ENCODE assay signal across 18 cellular contexts in genomic region chr21:33116669-33117267, GRCh38. TPM values are rescaled to one million over a fixed set of nuclear protein-coding genes. Genes with fewer than 3 reads are reported as not detected.
DNase-seq lines count a peak whose midpoint lies in the region; ATAC-seq and TF ChIP-seq lines count a peak whose summit lies in the region.
"Had no signal": no experiment of that assay in that cellular context is flagged by ENCODE, and none has a peak within 500 bp of the region (broad histone marks: within the 10 kb centered on the region; RNA-seq: fewer than 3 reads in every experiment).

No MANE protein-coding gene starts in this region.

- DNase-seq in activated T-cell treated with anti-CD3 and anti-CD28 coated beads, Interleukin-2, amount 50 U/mL, for 4 hours, result no peak
- no peak for DNase-seq in activated T-cell treated with anti-CD3 and anti-CD28 coated beads, Interleukin-2, amount 50 U/mL, for 24 hours
- DNase-seq in Jurkat, Clone E6-1 (ENCODE audit: low read depth, low spot score), result peak; percentile 83
- DNase-seq in nucleus accumbens (lab: John Stamatoyannopoulos, UW), result peak in 29 of 56 donors; percentile 12 to 69 (median 48)
- DNase-seq in BE2C, result no peak
- no peak for DNase-seq in MV-4-11 (lab: John Stamatoyannopoulos, UW)
- DNase-seq: effector CD8-positive, alpha-beta T cell; NCI-H1930; NCI-H82; stimulated activated naive B cell treated with anti-CD40 and anti-IgM and Interleukin-4, amounts not matched to agents 10 μg/mL and 1 μg/mL and 100 μg/mL, for 72 hours had no signal

- peak overlapping the region; percentile 13 for H3K4me3 ChIP-seq in Jurkat, Clone E6-1 (ENCODE audit: low read length)
- H3K4me3 ChIP-seq in BE2C (ENCODE audit: low read depth, low read length), result no peak overlapping the region
- H3K4me3 ChIP-seq: smooth muscle cell had no signal

- H3K27ac Mint-ChIP-seq in activated T-cell treated with anti-CD3 and anti-CD28 coated beads, Interleukin-2, amount 50 U/mL, for 24 hours, result no peak overlapping the region
- peak overlapping the region; percentile 63 for H3K27ac Mint-ChIP-seq in activated T-helper 17 cell treated with anti-CD3 and anti-CD28 coated beads, Interleukin-2, amount 50 U/mL, for 72 hours
- H3K27ac Mint-ChIP-seq: stimulated activated naive B cell treated with anti-CD40 and anti-IgM and Interleukin-4, amounts not matched to agents 10 μg/mL and 1 μg/mL and 100 μg/mL, for 72 hours; T-helper 1 cell treated with Interleukin-12 subunit alpha and Interleukin-12 subunit beta and Interleukin-4 antibody, amounts not matched to agents 30 μg/mL and 1 μg/mL, for 36 hours had no signal

- no peaks in the 10 kb centered on the region for H3K4me1 ChIP-seq in BE2C

- H3K4me1 Mint-ChIP-seq in activated T-cell treated with anti-CD3 and anti-CD28 coated beads, Interleukin-2, amount 50 U/mL, for 4 hours (ENCODE audit: low read depth), result peaks cover 19% of the 10 kb centered on the region
- H3K4me1 Mint-ChIP-seq in activated T-cell treated with anti-CD3 and anti-CD28 coated beads, Interleukin-2, amount 50 U/mL, for 24 hours (ENCODE audit: low read depth), result peaks cover 25% of the 10 kb centered on the region
- H3K4me1 Mint-ChIP-seq in activated T-helper 17 cell treated with anti-CD3 and anti-CD28 coated beads, Interleukin-2, amount 50 U/mL, for 72 hours, result peaks cover 12% of the 10 kb centered on the region

- H3K9me3 ChIP-seq in BE2C, result no peaks in the 10 kb centered on the region

- no peaks in the 10 kb centered on the region for H3K36me3 Mint-ChIP-seq in activated T-cell treated with anti-CD3 and anti-CD28 coated beads, Interleukin-2, amount 50 U/mL, for 4 hours (ENCODE audit: insufficient read depth)
- no peaks in the 10 kb centered on the region for H3K36me3 Mint-ChIP-seq in activated T-cell treated with anti-CD3 and anti-CD28 coated beads, Interleukin-2, amount 50 U/mL, for 24 hours (ENCODE audit: low read depth)
- H3K36me3 Mint-ChIP-seq in activated T-helper 17 cell treated with anti-CD3 and anti-CD28 coated beads, Interleukin-2, amount 50 U/mL, for 72 hours (ENCODE audit: low read depth), result no peaks in the 10 kb centered on the region
- H3K36me3 Mint-ChIP-seq: stimulated activated naive B cell treated with anti-CD40 and anti-IgM and Interleukin-4, amounts not matched to agents 10 μg/mL and 1 μg/mL and 100 μg/mL, for 72 hours had no signal

- TF ChIP-seq CTCF in BE2C (IDR thresholded peaks at IDR 0.05; ENCODE audit: low read depth, low read length), result no peak

- peaks cover 12% of the 10 kb centered on the region for H3K27me3 Mint-ChIP-seq in activated T-cell treated with anti-CD3 and anti-CD28 coated beads, Interleukin-2, amount 50 U/mL, for 4 hours (ENCODE audit: low read depth)
- H3K27me3 Mint-ChIP-seq in activated T-cell treated with anti-CD3 and anti-CD28 coated beads, Interleukin-2, amount 50 U/mL, for 24 hours, result no peaks in the 10 kb centered on the region
- H3K27me3 Mint-ChIP-seq in activated T-helper 17 cell treated with anti-CD3 and anti-CD28 coated beads, Interleukin-2, amount 50 U/mL, for 72 hours, result peaks cover 5% of the 10 kb centered on the region

- peaks cover 75% of the 10 kb centered on the region for H3K27me3 ChIP-seq in BE2C

- H3K4me3 Mint-ChIP-seq in activated T-cell treated with anti-CD3 and anti-CD28 coated beads, Interleukin-2, amount 50 U/mL, for 4 hours, result peak overlapping the region; percentile 23
- no peak overlapping the region for H3K4me3 Mint-ChIP-seq in activated T-cell treated with anti-CD3 and anti-CD28 coated beads, Interleukin-2, amount 50 U/mL, for 24 hours
- peak overlapping the region; percentile 40 for H3K4me3 Mint-ChIP-seq in activated T-helper 17 cell treated with anti-CD3 and anti-CD28 coated beads, Interleukin-2, amount 50 U/mL, for 72 hours
- H3K4me3 Mint-ChIP-seq: stimulated activated naive B cell treated with anti-CD40 and anti-IgM and Interleukin-4, amounts not matched to agents 10 μg/mL and 1 μg/mL and 100 μg/mL, for 72 hours; T-helper 1 cell treated with Interleukin-12 subunit alpha and Interleukin-12 subunit beta and Interleukin-4 antibody, amounts not matched to agents 30 μg/mL and 1 μg/mL, for 36 hours had no signal

- ATAC-seq in activated T-cell treated with anti-CD3 and anti-CD28 coated beads, Interleukin-2, amount 50 U/mL, for 4 hours, result no peak
- ATAC-seq in activated T-helper 17 cell treated with anti-CD3 and anti-CD28 coated beads, Interleukin-2, amount 50 U/mL, for 72 hours (replicated peaks), result no peak
- no peak for ATAC-seq in esophagus mucosa
- ATAC-seq: left lobe of liver; stimulated activated naive B cell treated with anti-CD40 and anti-IgM and Interleukin-4, amounts not matched to agents 10 μg/mL and 1 μg/mL and 100 μg/mL, for 72 hours had no signal

- H3K36me3 ChIP-seq in BE2C, result no peaks in the 10 kb centered on the region

- no peaks in the 10 kb centered on the region for H3K9me3 Mint-ChIP-seq in activated T-cell treated with anti-CD3 and anti-CD28 coated beads, Interleukin-2, amount 50 U/mL, for 4 hours
- no peaks in the 10 kb centered on the region for H3K9me3 Mint-ChIP-seq in activated T-cell treated with anti-CD3 and anti-CD28 coated beads, Interleukin-2, amount 50 U/mL, for 24 hours
- no peaks in the 10 kb centered on the region for H3K9me3 Mint-ChIP-seq in activated T-helper 17 cell treated with anti-CD3 and anti-CD28 coated beads, Interleukin-2, amount 50 U/mL, for 72 hours
- H3K9me3 Mint-ChIP-seq: stimulated activated naive B cell treated with anti-CD40 and anti-IgM and Interleukin-4, amounts not matched to agents 10 μg/mL and 1 μg/mL and 100 μg/mL, for 72 hours; T-helper 1 cell treated with Interleukin-12 subunit alpha and Interleukin-12 subunit beta and Interleukin-4 antibody, amounts not matched to agents 30 μg/mL and 1 μg/mL, for 36 hours had no signal

RNA-seq across cellular contexts. Expression of gene OLIG1, which starts 46.8 kb away (rescaled TPM):
- total RNA-seq in activated T-cell treated with anti-CD3 and anti-CD28 coated beads, Interleukin-2, amount 50 U/mL, for 4 hours, result not detected
- 2.6 TPM for polyA plus RNA-seq in Jurkat, Clone E6-1 (2012; ENCODE audit: insufficient read depth, insufficient read length)
- not detected for total RNA-seq in activated T-helper 17 cell treated with anti-CD3 and anti-CD28 coated beads, Interleukin-2, amount 50 U/mL, for 72 hours
- total RNA-seq in esophagus mucosa, result not detected
- polyA plus RNA-seq in BE2C (2012; ENCODE audit: insufficient read depth, insufficient read length, low read depth), result not detected
- total RNA-seq: HT-29, left lobe of liver, MCF 10A, myocyte, smooth muscle cell had no signal
- polyA plus RNA-seq: smooth muscle cell had no signal

Comparison
In these comparisons a context has a peak if more than half of its experiments do, and no peak if none do; other contexts are left out.
1. DNase-seq: peak in Jurkat, Clone E6-1 (single experiment) and nucleus accumbens (29 of 56); none in activated T-cell treated with anti-CD3 and anti-CD28 coated beads, Interleukin-2, amount 50 U/mL, for 4 hours (single experiment), activated T-cell treated with anti-CD3 and anti-CD28 coated beads, Interleukin-2, amount 50 U/mL, for 24 hours (single experiment), BE2C (single experiment) and MV-4-11 (single experiment).